Comparison of ENCODE assay signal across 9 cellular contexts in genomic region chr6:117264487-117265424, GRCh38. TPM values are rescaled to one million over a fixed set of nuclear protein-coding genes. Genes with fewer than 3 reads are reported as not detected.
DNase-seq lines count a peak whose midpoint lies in the region; ATAC-seq, FAIRE-seq and TF ChIP-seq lines count a peak whose summit lies in the region.
"Had no signal": no experiment of that assay in that cellular context is flagged by ENCODE, and none has a peak within 500 bp of the region (broad histone marks: within the 10 kb centered on the region; RNA-seq: fewer than 3 reads in every experiment).

No MANE protein-coding gene starts in this region.

- H3K4me1 Mint-ChIP-seq in activated T-cell treated with anti-CD3 and anti-CD28 coated beads, Interleukin-2, amount 50 U/mL, for 4 hours (ENCODE audit: low read depth), result peaks cover 8% of the 10 kb centered on the region

- H3K9me3 ChIP-seq in GM12878 (replicated peaks; ENCODE audit: control insufficient read depth, insufficient read depth, low read length) (no peaks in the 10 kb centered on the region; the same call in 2 of the 3 replicates), left lung (no peaks in the 10 kb centered on the region), transverse colon (no peaks in the 10 kb centered on the region)
- H3K9me3 ChIP-seq in effector memory CD4-positive, alpha-beta T cell (ENCODE audit: control insufficient read depth, low read length), result no peaks in the 10 kb centered on the region

- H3K4me2 ChIP-seq in GM12878 (ENCODE audit: control insufficient read depth, insufficient read depth), result peak overlapping the region; percentile 71

- CTCF ChIA-PET in GM12878 (lab: Yijun Ruan, JAX), result no interaction called here

- intact Hi-C loops in GM12878 (cut with micrococcal nuclease; ENCODE audit: unreplicated experiment), result no loop called here
- intact Hi-C loops in left lung (cut with DNase I), result no loop called here
- intact Hi-C loops in transverse colon (cut with DNase I; ENCODE audit: low total_unique reads), result no loop called here

- BruUV-seq in GM12878 (replicated peaks; lab: Mats Ljungman, UMichigan), result no TSS peak

- FAIRE-seq in GM12878 (lab: Jason Lieb, UNC) (no peak), RCC 7860 (lab: Jason Lieb, UNC) (no peak)
- FAIRE-seq: G401.6 had no signal

- H3K4me3 ChIP-seq in GM12878, result peak overlapping the region; percentile 47; the same call in 1 of the 2 replicates
- H3K4me3 ChIP-seq in left lung, result peak overlapping the region; percentile 17 to 22
- peak overlapping the region; percentile 12 to 47 (median 29) for H3K4me3 ChIP-seq in transverse colon
- H3K4me3 ChIP-seq in effector memory CD4-positive, alpha-beta T cell (ENCODE audit: insufficient read depth, low read depth, low read length, poor library complexity, severe bottlenecking), result no peak overlapping the region

- ATAC-seq in activated T-cell treated with anti-CD3 and anti-CD28 coated beads, Interleukin-2, amount 50 U/mL, for 4 hours, result peak; percentile 31 to 41
- peak; percentile 57 for ATAC-seq in HG03378 (IDR thresholded peaks at IDR 0.05; ENCODE audit: unreplicated experiment)
- peak; percentile 57 for ATAC-seq in GM12878
- ATAC-seq in left lung, result peak; percentile 59

- no peaks in the 10 kb centered on the region for H3K79me2 ChIP-seq in GM12878 (ENCODE audit: control insufficient read depth, insufficient read depth, low read length)

- TF ChIP-seq POLR2A in GM12878 (IDR thresholded peaks at IDR 0.05; ENCODE audit: low read depth, low read length) (no peak), transverse colon (IDR thresholded peaks at IDR 0.05) (no peak)

- POLR2A ChIA-PET in GM12878 (lab: Charles Lee), result no interaction called here

- no peaks in the 10 kb centered on the region for H3K36me3 ChIP-seq in GM12878 (ENCODE audit: control insufficient read depth in 2 of 2, insufficient read depth in 2 of 2, low read length in 1 of 2)
- no peaks in the 10 kb centered on the region for H3K36me3 ChIP-seq in left lung
- no peaks in the 10 kb centered on the region for H3K36me3 ChIP-seq in transverse colon
- H3K36me3 ChIP-seq in effector memory CD4-positive, alpha-beta T cell (ENCODE audit: control insufficient read depth, insufficient read depth, low read length), result no peaks in the 10 kb centered on the region

- no peak for DNase-seq in activated T-cell treated with anti-CD3 and anti-CD28 coated beads, Interleukin-2, amount 50 U/mL, for 4 hours
- no peak for DNase-seq in activated T-cell treated with anti-CD3 and anti-CD28 coated beads, Interleukin-2, amount 50 U/mL, for 48 hours
- DNase-seq in GM12878 (ENCODE audit: low read depth, low spot score) (no peak), left lung (peak in 1 of 2 donors; percentile 41), transverse colon (no peak), RCC 7860 (ENCODE audit: low spot score) (no peak)
- no peak for DNase-seq in effector memory CD4-positive, alpha-beta T cell

- peaks cover 17 to 43% of the 10 kb centered on the region in 2 experiments for H3K27me3 ChIP-seq in GM12878 (replicated peaks in 1 of 2; ENCODE audit: control insufficient read depth in 2 of 2, insufficient read depth in 2 of 2, low read length in 1 of 2)
- H3K27me3 ChIP-seq in left lung, result peaks cover 95 to 98% of the 10 kb centered on the region in 2 donors
- H3K27me3 ChIP-seq in transverse colon, result peaks cover 100% of the 10 kb centered on the region
- peaks cover 39% of the 10 kb centered on the region for H3K27me3 ChIP-seq in effector memory CD4-positive, alpha-beta T cell (replicated peaks; ENCODE audit: control insufficient read depth, insufficient read depth, low read length, poor library complexity, severe bottlenecking)

- no peaks in the 10 kb centered on the region for H3K9me3 Mint-ChIP-seq in activated T-cell treated with anti-CD3 and anti-CD28 coated beads, Interleukin-2, amount 50 U/mL, for 4 hours

- H3K27ac ChIP-seq in GM12878 (ENCODE audit: control insufficient read depth, insufficient read depth) (no peak overlapping the region), left lung (no peak overlapping the region), transverse colon (no peak overlapping the region)
- no peak overlapping the region for H3K27ac ChIP-seq in effector memory CD4-positive, alpha-beta T cell (ENCODE audit: insufficient read depth, low read length, poor library complexity, severe bottlenecking)

- TF ChIP-seq CTCF in GM12878 (IDR thresholded peaks at IDR 0.05 in 2 of 3, conservative IDR thresholded peaks at IDR 0.05 in 1 of 3; ENCODE audit: control insufficient read depth in 2 of 3, extremely low read depth in 1 of 3, insufficient read depth in 1 of 3, low read depth in 3 of 3, low read length in 3 of 3) (no peak), left lung (IDR thresholded peaks at IDR 0.05) (no peak), transverse colon (IDR thresholded peaks at IDR 0.05) (no peak)

- no peak for TF ChIP-seq RAD21 in GM12878 (IDR thresholded peaks at IDR 0.05; ENCODE audit: insufficient read depth, low read depth, low read length)

- no peak for TF ChIP-seq EP300 in GM12878 (IDR thresholded peaks at IDR 0.05; ENCODE audit: borderline replicate concordance in 1 of 2, control insufficient read depth in 1 of 2, low read depth in 2 of 2, low read length in 2 of 2)
- TF ChIP-seq EP300 in transverse colon (IDR thresholded peaks at IDR 0.05; ENCODE audit: low read depth), result no peak

- H2AFZ ChIP-seq in GM12878 (ENCODE audit: control insufficient read depth, low read depth, low read length), result no peak overlapping the region

- H3K27me3 Mint-ChIP-seq in activated T-cell treated with anti-CD3 and anti-CD28 coated beads, Interleukin-2, amount 50 U/mL, for 4 hours (ENCODE audit: low read depth), result peaks cover 83% of the 10 kb centered on the region

- H4K20me1 ChIP-seq in GM12878 (ENCODE audit: control insufficient read depth, insufficient read depth), result no peaks in the 10 kb centered on the region

- H3K4me1 ChIP-seq in GM12878 (ENCODE audit: control insufficient read depth, insufficient read depth, low read length) (peaks cover 3% of the 10 kb centered on the region; the same call in 1 of the 2 replicates), left lung (peaks cover 10 to 20% of the 10 kb centered on the region in 2 donors), transverse colon (peaks cover 7 to 26% (median 20%) of the 10 kb centered on the region in 4 donors)
- H3K4me1 ChIP-seq in effector memory CD4-positive, alpha-beta T cell (ENCODE audit: control insufficient read depth, insufficient read depth, low read length, poor library complexity, severe bottlenecking), result peaks cover 7% of the 10 kb centered on the region

- in situ Hi-C loops in GM12878 (cut with MboI) (no loop called here), transverse colon (cut with MboI; ENCODE audit: low pct_ligation_motif_present in 1 of 4, low pct_unique_long_range_greater_than_20kb in 1 of 4, low sequenced_read_pairs in 3 of 4) (no loop called here)

- RAD21 ChIA-PET in GM12878 (lab: Charles Lee; ENCODE audit: unreplicated experiment), result no interaction called here

- 12% methylated on average over 42 of the region's 46 CpGs for WGBS in GM12878 (ENCODE audit: insufficient coverage, insufficient replicate concordance, low lambda C conversion rate, missing lambda C conversion rate)
- 0 to 5% methylated on average over 10 to 46 of the region's 46 CpGs for WGBS in transverse colon (ENCODE audit: low coverage in 1 of 2), 2 donors

- H3K9ac ChIP-seq in GM12878 (ENCODE audit: control insufficient read depth, insufficient read depth, low read length), result no peak overlapping the region

- H3K36me3 Mint-ChIP-seq in activated T-cell treated with anti-CD3 and anti-CD28 coated beads, Interleukin-2, amount 50 U/mL, for 4 hours (ENCODE audit: insufficient read depth), result no peaks in the 10 kb centered on the region

- SMC1A ChIA-PET in GM12878 (lab: Charles Lee; ENCODE audit: uncharacterized antibody, unreplicated experiment), result no interaction called here

- peak overlapping the region; percentile 51 for H3K4me3 Mint-ChIP-seq in activated T-cell treated with anti-CD3 and anti-CD28 coated beads, Interleukin-2, amount 50 U/mL, for 4 hours

TF ChIP-seq in GM12878, 131 proteins besides CTCF, POLR2A, EP300 and RAD21 (continues in another document):
- TF ChIP-seq TAF1 (IDR thresholded peaks at IDR 0.05; ENCODE audit: borderline replicate concordance, low read depth, low read length) (no peak), ELK1 (IDR thresholded peaks at IDR 0.05; ENCODE audit: low read depth, low read length) (no peak), MEF2B (IDR thresholded peaks at IDR 0.05; ENCODE audit: partially characterized antibody, poor library complexity, severe bottlenecking) (peak; percentile 39)

RNA-seq across cellular contexts. Expression of gene VGLL2, which starts 0.6 kb away (rescaled TPM):
- not detected for total RNA-seq in activated T-cell treated with anti-CD3 and anti-CD28 coated beads, Interleukin-2, amount 50 U/mL, for 4 hours
- total RNA-seq in GM12878 (2013; cell fraction: nucleolus; rRNA removed), result not detected in 2 replicates
- not detected in 2 replicates for total RNA-seq in GM12878 (2014; rRNA removed)
- not detected in 2 replicates for total RNA-seq in GM12878 (2014; rRNA removed; fragmentation: Illumina TruSeq; extraction: Trizol)
- not detected in 2 replicates for total RNA-seq in GM12878 (2021)
- polyA plus RNA-seq in GM12878 (2011; ENCODE audit: low read depth), result not detected
- polyA plus RNA-seq in GM12878 (2011; rRNA removed), result not detected in 2 replicates
- polyA plus RNA-seq in GM12878 (2011; cell fraction: cytosol; rRNA removed), result not detected in 2 replicates
- not detected in 2 replicates for polyA plus RNA-seq in GM12878 (2011; cell fraction: nucleus; rRNA removed)
- not detected in 2 replicates for polyA plus RNA-seq in GM12878 (2012)
- not detected in 2 replicates for polyA plus RNA-seq in GM12878 (2014; fragmentation: Illumina TruSeq; extraction: Trizol)
- not detected for polyA plus RNA-seq in GM12878 (2014; fragmentation: Nextera tagmentation; extraction: Ambion mirVana)
- not detected in 2 replicates for polyA plus RNA-seq in GM12878 (2014; rRNA removed)
- not detected for polyA plus RNA-seq in GM12878 (2016; fragmentation: Nextera tagmentation; extraction: Ambion mirVana)
- not detected in 2 replicates for polyA minus RNA-seq in GM12878 (2011; rRNA and poly(A)+ RNA removed)
- not detected in 2 replicates for polyA minus RNA-seq in GM12878 (2011; cell fraction: cytosol; rRNA and poly(A)+ RNA removed)
- not detected in 2 replicates for polyA minus RNA-seq in GM12878 (2011; cell fraction: nucleus; rRNA and poly(A)+ RNA removed)
- total RNA-seq in left lung, result not detected
- total RNA-seq in transverse colon, result not detected
